In genomic region chr18:12628706-12629702, GRCh38 we compare ENCODE assay signal across 16 cellular contexts. TPM values are rescaled to one million over a fixed set of nuclear protein-coding genes. Genes with fewer than 3 reads are reported as not detected.
DNase-seq lines count a peak whose midpoint lies in the region; ATAC-seq, FAIRE-seq and TF ChIP-seq lines count a peak whose summit lies in the region.
"Had no signal": no experiment of that assay in that cellular context is flagged by ENCODE, and none has a peak within 500 bp of the region (broad histone marks: within the 10 kb centered on the region; RNA-seq: fewer than 3 reads in every experiment).

No MANE protein-coding gene starts in this region.

- H3K4me3 ChIP-seq in GM23248 (peak overlapping the region; percentile 22), SJSA1 (no peak overlapping the region), pancreas (no peak overlapping the region), tibial nerve (no peak overlapping the region)

- ATAC-seq in pancreas: peak; percentile 50 to 76 (median 57)
- ATAC-seq in left colon: no peak
- ATAC-seq in GM18870 (IDR thresholded peaks at IDR 0.05; ENCODE audit: unreplicated experiment): no peak
- ATAC-seq: activated CD8-positive, alpha-beta T cell treated with anti-CD3 and anti-CD28 coated beads, Interleukin-2, amount 10 ng/mL, durations not matched to agents 7 days and 5 days; sciatic nerve had no signal

- H3K27ac ChIP-seq in GM23248 (peak overlapping the region; percentile 92), SJSA1 (peak overlapping the region; percentile 76), pancreas (no peak overlapping the region), tibial nerve (no peak overlapping the region)

- peaks cover 71% of the 10 kb centered on the region for H3K79me2 ChIP-seq in GM23248 (ENCODE audit: insufficient read depth)

- no peaks in the 10 kb centered on the region for H3K9me2 ChIP-seq in GM23248 (ENCODE audit: insufficient read depth)

- H2AFZ ChIP-seq in GM23248: no peak overlapping the region

- FAIRE-seq in pancreas (lab: Jason Lieb, UNC): no peak
- FAIRE-seq: D721Med, GM12892 had no signal

- WGBS in GM23248 (ENCODE audit: low coverage in 1 of 2, low lambda C conversion rate in 2 of 2, missing lambda C conversion rate in 2 of 2), 2 experiments: 0 to 2% methylated on average over 4 of the region's 4 CpGs
- 59 to 67% methylated on average over 4 of the region's 4 CpGs for WGBS in pancreas, 2 donors
- 69 to 73% methylated on average over 4 of the region's 4 CpGs for WGBS in tibial nerve, 2 donors

- TF ChIP-seq POLR2A in tibial nerve (IDR thresholded peaks at IDR 0.05): no peak

- peaks cover 7% of the 10 kb centered on the region; the same call in 1 of the 2 replicates for H3K36me3 ChIP-seq in GM23248 (ENCODE audit: low read depth)
- peaks cover 15% of the 10 kb centered on the region for H3K36me3 ChIP-seq in SJSA1
- H3K36me3 ChIP-seq in pancreas: no peaks in the 10 kb centered on the region
- H3K36me3 ChIP-seq in tibial nerve: peaks cover 0 to 21% (median 0%) of the 10 kb centered on the region in 3 donors

- H3F3A ChIP-seq in GM23248 (ENCODE audit: insufficient read depth): peaks cover 31% of the 10 kb centered on the region

- TF ChIP-seq EP300 in tibial nerve (IDR thresholded peaks at IDR 0.05): no peak

- no peaks in the 10 kb centered on the region for H4K20me1 ChIP-seq in GM23248 (ENCODE audit: insufficient read depth)

- H3K27me3 ChIP-seq in GM23248 (replicated peaks; ENCODE audit: insufficient read depth): no peaks in the 10 kb centered on the region
- no peaks in the 10 kb centered on the region for H3K27me3 ChIP-seq in SJSA1 (replicated peaks)
- no peaks in the 10 kb centered on the region for H3K27me3 ChIP-seq in pancreas
- no peaks in the 10 kb centered on the region for H3K27me3 ChIP-seq in tibial nerve

- intact Hi-C loops in pancreas (cut with DNase I) (no loop called here), left colon (cut with DNase I, micrococcal nuclease) (no loop called here)

- H3K4me1 ChIP-seq in GM23248 (ENCODE audit: insufficient read depth) (peaks cover 26% of the 10 kb centered on the region), SJSA1 (replicated peaks) (peaks cover 18% of the 10 kb centered on the region), pancreas (no peaks in the 10 kb centered on the region), tibial nerve (no peaks in the 10 kb centered on the region)

- peak overlapping the region; percentile 71 for H3K9ac ChIP-seq in GM23248

- H3K9me3 ChIP-seq in GM23248 (ENCODE audit: low read depth) (no peaks in the 10 kb centered on the region), SJSA1 (replicated peaks) (no peaks in the 10 kb centered on the region), pancreas (no peaks in the 10 kb centered on the region), tibial nerve (no peaks in the 10 kb centered on the region)

- no peak for TF ChIP-seq CTCF in pancreas (IDR thresholded peaks at IDR 0.05)
- TF ChIP-seq CTCF in tibial nerve (IDR thresholded peaks at IDR 0.05): no peak

- DNase-seq in GM23248 (peak; percentile 91), SJSA1 (ENCODE audit: low read depth in 1 of 2, low spot score in 2 of 2) (peak in 1 of 2 experiments; percentile 67), fibroblast of gingiva (ENCODE audit: low read depth) (peak; percentile 49), pancreas (no peak), DMS114 treated with DMSO at 0.1 percent for 48 hours (lab: John Stamatoyannopoulos, UW; ENCODE audit: unreplicated experiment) (no peak), left colon (no peak), tibial nerve (ENCODE audit: low spot score in 2 of 2) (no peak)
- DNase-seq: activated CD8-positive, alpha-beta T cell treated with anti-CD3 and anti-CD28 coated beads, Interleukin-2, amount 10 ng/mL, durations not matched to agents 7 days and 5 days; effector CD8-positive, alpha-beta T cell; Kasumi-1; NCI-H2171; T1000 had no signal

- in situ Hi-C loops in GM23248 (cut with MboI): no loop called here

- peak overlapping the region; percentile 79 for H3K4me2 ChIP-seq in GM23248 (ENCODE audit: unreplicated experiment)

RNA-seq across cellular contexts. Expression of gene SPIRE1, which starts 28.9 kb away (rescaled TPM):
- total RNA-seq in GM23248 (2014; rRNA removed; shearing (Covaris generic)): 28.6 and 29.1 TPM in 2 replicates
- polyA plus RNA-seq in GM23248 (2016; fragmentation: Nextera tagmentation; extraction: Ambion mirVana) (10.7 and 12.8 TPM in 2 replicates), pancreas (1 to 10 TPM; 2.9 to 6.8 TPM)
- total RNA-seq in SJSA1 (2014; rRNA removed; shearing (Covaris generic)): 27.4 and 31.6 TPM in 2 replicates
- total RNA-seq in pancreas (10 to 100 TPM in 4 of 6 donors, 1 to 10 TPM in 2; 7.1 to 17.6 (median 12.8) TPM), left colon (10 to 100 TPM in 1 of 2 donors, 1 to 10 TPM in 1; 5.0 to 13.3 TPM), tibial nerve (10 to 100 TPM; 55.5 to 72.5 (median 60.4) TPM)

Comparison
In these comparisons a context has a peak if more than half of its experiments do, and no peak if none do; other contexts are left out.
1. DNase-seq: peak in GM23248 (single experiment) and fibroblast of gingiva (single experiment); none in pancreas (0 of 6), DMS114 treated with DMSO at 0.1 percent for 48 hours (single experiment), left colon (0 of 2) and tibial nerve (0 of 2).
2. H3K27ac ChIP-seq: peak in GM23248 (single experiment) and SJSA1 (single experiment); none in pancreas (0 of 4) and tibial nerve (0 of 4).
3. ATAC-seq: peak in pancreas (4 of 4); none in left colon (single experiment) and GM18870 (single experiment).